23 cellular contexts compared by ENCODE assay signal in the genomic region with DNA sequence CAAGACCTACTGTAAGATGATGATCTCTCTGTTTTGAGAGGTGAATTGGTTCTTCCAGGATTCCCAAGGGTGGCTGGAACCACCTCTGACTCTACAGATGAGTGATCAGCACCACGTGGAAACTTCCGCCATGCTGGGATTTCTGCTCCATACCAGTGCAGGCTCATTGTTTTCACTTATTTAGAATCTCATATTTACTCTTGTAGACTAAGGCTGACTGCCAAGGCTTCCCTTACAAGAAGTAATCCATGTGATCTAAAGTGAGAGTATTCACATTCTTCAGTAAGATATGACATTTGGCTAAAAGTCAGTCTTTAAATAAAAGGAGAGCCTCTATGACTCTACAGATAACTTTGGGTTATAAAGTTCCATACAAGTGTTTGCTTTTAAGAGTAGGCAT.
A peak's percentile ranks its signal among the peaks of the same experiment; 100 is the strongest.
DNase-seq lines count a peak whose midpoint lies in the region; ATAC-seq and TF ChIP-seq lines count a peak whose summit lies in the region.
"Had no signal": no experiment of that assay in that cellular context is flagged by ENCODE, and none has a peak within 500 bp of the region (broad histone marks: within the 10 kb centered on the region; RNA-seq: fewer than 3 reads in every experiment).

No MANE protein-coding gene starts in this region.

- BruUV-seq in IMR-90 (replicated peaks; lab: Mats Ljungman, UMichigan), result no TSS peak

- intact Hi-C loops in IMR-90 (cut with micrococcal nuclease) (no loop called here), left lung (cut with DNase I) (no loop called here)

- no peak overlapping the region for H2AFZ ChIP-seq in IMR-90 (replicated peaks; ENCODE audit: low read length, poor library complexity)
- H2AFZ ChIP-seq in SK-N-SH (ENCODE audit: low read depth), result no peak overlapping the region

- H4K5ac ChIP-seq in IMR-90 (ENCODE audit: low read depth, low read length), result no peak overlapping the region

- ATAC-seq in IMR-90 (ENCODE audit: low read depth) (peak; percentile 66), left lung (peak; percentile 65)
- no peak for ATAC-seq in stimulated activated naive CD8-positive, alpha-beta T cell treated with anti-CD3 and anti-CD28 coated beads, Interleukin-15, Interleukin-2, amounts not matched to agents 100 U/mL and 50 U/mL, for 24 hours
- ATAC-seq: HCT116, PC-3 had no signal

- H4K91ac ChIP-seq in IMR-90 (ENCODE audit: insufficient read depth, low read depth, low read length), result no peak overlapping the region

- no peak overlapping the region for H2BK20ac ChIP-seq in IMR-90 (ENCODE audit: low read depth, low read length)

- no peaks in the 10 kb centered on the region for H3K79me2 ChIP-seq in SK-N-SH (ENCODE audit: insufficient read depth)

- H2AK9ac ChIP-seq in IMR-90 (replicated peaks; ENCODE audit: low read depth, low read length, poor library complexity), result no peak overlapping the region

- TF ChIP-seq RAD21 in IMR-90 (IDR thresholded peaks at IDR 0.05; ENCODE audit: low read length) (no peak), SK-N-SH (IDR thresholded peaks at IDR 0.05; ENCODE audit: low read length) (no peak)

- no peak overlapping the region; the same call in 2 of the 3 replicates for H2BK15ac ChIP-seq in IMR-90 (ENCODE audit: low read depth, low read length)

- no peak overlapping the region for H3K4me2 ChIP-seq in IMR-90 (ENCODE audit: low read depth, low read length)
- H3K4me2 ChIP-seq in SK-N-SH, result no peak overlapping the region

- H3K9ac ChIP-seq in IMR-90 (ENCODE audit: low read depth, low read length), result no peak overlapping the region
- no peak overlapping the region for H3K9ac ChIP-seq in SK-N-SH

- H2AK5ac ChIP-seq in IMR-90 (ENCODE audit: low read depth, low read length), result no peak overlapping the region

- POLR2A ChIA-PET in IMR-90 (lab: Charles Lee; ENCODE audit: unreplicated experiment) (no interaction called here), SK-N-SH (lab: Yijun Ruan, JAX) (no interaction called here)

- no CpG with 5 or more reads among the region's 2 CpGs for WGBS in IMR-90 (ENCODE audit: extremely low coverage in 2 of 2, insufficient read length in 1 of 2), 2 experiments
- WGBS in SK-N-SH (ENCODE audit: low lambda C conversion rate), result 83% methylated on average over 2 of the region's 2 CpGs

- H4K8ac ChIP-seq in IMR-90 (ENCODE audit: low read depth in 2 of 2, low read length in 2 of 2), result no peak overlapping the region

- H3K9me2 ChIP-seq in SK-N-SH, result no peaks in the 10 kb centered on the region

- H4K20me1 ChIP-seq in IMR-90 (ENCODE audit: insufficient read depth, low read length) (no peaks in the 10 kb centered on the region), SK-N-SH (ENCODE audit: insufficient read depth) (no peaks in the 10 kb centered on the region)

- H3K18ac ChIP-seq in IMR-90 (ENCODE audit: low read depth, low read length), result no peak overlapping the region

- H3K4ac ChIP-seq in IMR-90 (ENCODE audit: low read depth, low read length), result no peak overlapping the region

- H2BK120ac ChIP-seq in IMR-90 (ENCODE audit: low read depth, low read length), result no peak overlapping the region

- dilution Hi-C loops in IMR-90 (cut with HindIII; ENCODE audit: low sequenced_read_pairs, unreplicated experiment), result no loop called here

- no peak overlapping the region for H2BK5ac ChIP-seq in IMR-90 (ENCODE audit: low read depth, low read length, poor library complexity, severe bottlenecking)

- H3K9me3 ChIP-seq in IMR-90 (ENCODE audit: control insufficient read depth, insufficient read depth, low read length) (no peaks in the 10 kb centered on the region), left lung (no peaks in the 10 kb centered on the region), SK-N-SH (no peaks in the 10 kb centered on the region)
- H3K9me3 ChIP-seq: BE2C had no signal

- H3K4me3 ChIP-seq in IMR-90 (ENCODE audit: insufficient read depth, low read depth, low read length) (no peak overlapping the region), cardiac fibroblast (replicated peaks in 1 of 2; ENCODE audit: low read depth in 2 of 2, low read length in 2 of 2) (no peak overlapping the region), left lung (no peak overlapping the region), retinal pigment epithelial cell (ENCODE audit: low read length) (no peak overlapping the region), SK-N-SH (ENCODE audit: low read depth in 2 of 2, low read length in 1 of 2) (no peak overlapping the region)

- H3K27ac ChIP-seq in IMR-90 (ENCODE audit: insufficient read depth, low read length), result no peak overlapping the region
- H3K27ac ChIP-seq in left lung, result no peak overlapping the region
- no peak overlapping the region for H3K27ac ChIP-seq in SK-N-SH (ENCODE audit: low read depth in 2 of 2, low read length in 1 of 2)

- peaks cover 7% of the 10 kb centered on the region; the same call in 1 of the 2 replicates for H3K9me1 ChIP-seq in IMR-90 (ENCODE audit: insufficient read depth, low read length)

- H3K4me1 ChIP-seq in IMR-90 (ENCODE audit: control insufficient read depth, insufficient read depth, low read length), result no peaks in the 10 kb centered on the region
- no peaks in the 10 kb centered on the region for H3K4me1 ChIP-seq in left lung
- H3K4me1 ChIP-seq in SK-N-SH (ENCODE audit: control insufficient read depth in 1 of 2, insufficient read depth in 2 of 2, low read depth in 1 of 2, low read length in 1 of 2), result peaks cover 0 to 14% of the 10 kb centered on the region in 2 experiments; a peak in 2 of 4 replicates
- H3K4me1 ChIP-seq: BE2C had no signal

- no peaks in the 10 kb centered on the region for H3F3A ChIP-seq in SK-N-SH (replicated peaks; ENCODE audit: insufficient read depth)

- H3K56ac ChIP-seq in IMR-90 (ENCODE audit: extremely low read depth, insufficient read depth, low read length), result no peak overlapping the region

- TF ChIP-seq CTCF in IMR-90 (conservative IDR thresholded peaks at IDR 0.05; ENCODE audit: low read depth, low read length) (no peak), cardiac fibroblast (IDR thresholded peaks at IDR 0.05; ENCODE audit: low read depth, low read length) (no peak), left lung (IDR thresholded peaks at IDR 0.05) (no peak), retinal pigment epithelial cell (conservative IDR thresholded peaks at IDR 0.05; ENCODE audit: low read depth, low read length) (no peak), SK-N-SH (IDR thresholded peaks at IDR 0.05) (no peak)

- in situ Hi-C loops in IMR-90 (cut with MboI; ENCODE audit: low sequenced_read_pairs), result no loop called here

- no peaks in the 10 kb centered on the region for H3K36me3 ChIP-seq in IMR-90 (ENCODE audit: control insufficient read depth, insufficient read depth, low read length)
- no peaks in the 10 kb centered on the region for H3K36me3 ChIP-seq in left lung
- H3K36me3 ChIP-seq in SK-N-SH (replicated peaks in 1 of 2; ENCODE audit: control insufficient read depth in 1 of 2, insufficient read depth in 2 of 2, low read length in 1 of 2), result no peaks in the 10 kb centered on the region
- H3K36me3 ChIP-seq: BE2C had no signal

- no peak for TF ChIP-seq EP300 in SK-N-SH (IDR thresholded peaks at IDR 0.05; ENCODE audit: borderline replicate concordance in 1 of 2, low read depth in 1 of 2, low read length in 1 of 2)

- DNase-seq in IMR-90, result peak; percentile 42
- DNase-seq in cardiac fibroblast (ENCODE audit: low read depth in 2 of 2), result peak; percentile 26
- no peak for DNase-seq in left lung
- DNase-seq in retinal pigment epithelial cell (ENCODE audit: low read depth), result peak; percentile 40
- DNase-seq in stimulated activated naive CD8-positive, alpha-beta T cell treated with anti-CD3 and anti-CD28 coated beads, Interleukin-15, Interleukin-2, amounts not matched to agents 100 U/mL and 50 U/mL, for 24 hours, result no peak
- no peak for DNase-seq in activated CD4-positive, alpha-beta T cell treated with anti-CD3 and anti-CD28 coated beads, Interleukin-2, amount 50 U/mL, for 4 hours
- DNase-seq in NCI-H187 (lab: John Stamatoyannopoulos, UW), result no peak
- no peak for DNase-seq in SK-N-SH
- DNase-seq: 8988T; ACHN; BE2C; CD8-positive, alpha-beta memory T cell; DMS 273 treated with DMSO at 0.1 percent for 48 hours; DMS79 treated with DMSO at 0.1 percent for 48 hours; GF-D8; NCI-H1048; NCI-H1417; NCI-H1694; NCI-H2081; NCI-H345; NCI-H510A treated with DMSO at 0.1 percent for 48 hours; PC-3 had no signal

- 0 out of 2 replicates have a peak overlapping the region, but pooled peaks have one; percentile 21 for H3K14ac ChIP-seq in IMR-90 (replicated peaks; ENCODE audit: low read depth, low read length)

- H3K27me3 ChIP-seq in IMR-90 (ENCODE audit: control insufficient read depth, insufficient read depth, low read length), result no peaks in the 10 kb centered on the region
- H3K27me3 ChIP-seq in left lung, result no peaks in the 10 kb centered on the region
- H3K27me3 ChIP-seq in SK-N-SH (ENCODE audit: insufficient read depth), result no peaks in the 10 kb centered on the region
- H3K27me3 ChIP-seq: BE2C had no signal

- no peak for TF ChIP-seq POLR2A in IMR-90 (IDR thresholded peaks at IDR 0.05; ENCODE audit: low read depth, low read length)

- CTCF ChIA-PET in IMR-90 (lab: Yijun Ruan, JAX) (no interaction called here), SK-N-SH (lab: Yijun Ruan, JAX) (no interaction called here)

- no peaks in the 10 kb centered on the region for H3K79me1 ChIP-seq in IMR-90 (ENCODE audit: low read depth in 1 of 2, low read length in 2 of 2)

- no peak overlapping the region for H3K23ac ChIP-seq in IMR-90 (ENCODE audit: low read depth, low read length)

TF ChIP-seq in IMR-90, 13 proteins besides CTCF, POLR2A, EP300 and RAD21 (continues in another document):
- no peak for TF ChIP-seq CHD1 (IDR thresholded peaks at IDR 0.05; ENCODE audit: low read depth, low read length)
- no peak for TF ChIP-seq MXI1 (IDR thresholded peaks at IDR 0.05; ENCODE audit: borderline replicate concordance, low read depth, low read length)
- no peak for TF ChIP-seq USF2 (IDR thresholded peaks at IDR 0.05; ENCODE audit: low read depth, low read length)

TF ChIP-seq in SK-N-SH, 30 proteins besides CTCF, POLR2A, EP300 and RAD21 (continues in another document):
- TF ChIP-seq, protein P1, sequence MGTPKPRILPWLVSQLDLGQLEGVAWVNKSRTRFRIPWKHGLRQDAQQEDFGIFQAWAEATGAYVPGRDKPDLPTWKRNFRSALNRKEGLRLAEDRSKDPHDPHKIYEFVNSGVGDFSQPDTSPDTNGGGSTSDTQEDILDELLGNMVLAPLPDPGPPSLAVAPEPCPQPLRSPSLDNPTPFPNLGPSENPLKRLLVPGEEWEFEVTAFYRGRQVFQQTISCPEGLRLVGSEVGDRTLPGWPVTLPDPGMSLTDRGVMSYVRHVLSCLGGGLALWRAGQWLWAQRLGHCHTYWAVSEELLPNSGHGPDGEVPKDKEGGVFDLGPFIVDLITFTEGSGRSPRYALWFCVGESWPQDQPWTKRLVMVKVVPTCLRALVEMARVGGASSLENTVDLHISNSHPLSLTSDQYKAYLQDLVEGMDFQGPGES (IDR thresholded peaks at IDR 0.05; ENCODE audit: low read depth, low read length), result no peak
- no peak for TF ChIP-seq RCOR1 (IDR thresholded peaks at IDR 0.05; ENCODE audit: low read length)
- no peak for TF ChIP-seq TEAD4 (IDR thresholded peaks at IDR 0.05; ENCODE audit: borderline replicate concordance, insufficient read depth)
- TF ChIP-seq MEF2A (IDR thresholded peaks at IDR 0.05; ENCODE audit: borderline replicate concordance, low read depth), result no peak
- no peak for TF ChIP-seq FOSL2 (IDR thresholded peaks at IDR 0.05; ENCODE audit: borderline replicate concordance, low read depth)

Comparison
In these comparisons a context has a peak if more than half of its experiments do, and no peak if none do; other contexts are left out.
1. DNase-seq: peak in IMR-90 (single experiment), cardiac fibroblast (2 of 2) and retinal pigment epithelial cell (single experiment); none in left lung (0 of 2), stimulated activated naive CD8-positive, alpha-beta T cell treated with anti-CD3 and anti-CD28 coated beads, Interleukin-15, Interleukin-2, amounts not matched to agents 100 U/mL and 50 U/mL, for 24 hours (single experiment), activated CD4-positive, alpha-beta T cell treated with anti-CD3 and anti-CD28 coated beads, Interleukin-2, amount 50 U/mL, for 4 hours (0 of 2), NCI-H187 (0 of 2) and SK-N-SH (single experiment).